In the genomic region with DNA sequence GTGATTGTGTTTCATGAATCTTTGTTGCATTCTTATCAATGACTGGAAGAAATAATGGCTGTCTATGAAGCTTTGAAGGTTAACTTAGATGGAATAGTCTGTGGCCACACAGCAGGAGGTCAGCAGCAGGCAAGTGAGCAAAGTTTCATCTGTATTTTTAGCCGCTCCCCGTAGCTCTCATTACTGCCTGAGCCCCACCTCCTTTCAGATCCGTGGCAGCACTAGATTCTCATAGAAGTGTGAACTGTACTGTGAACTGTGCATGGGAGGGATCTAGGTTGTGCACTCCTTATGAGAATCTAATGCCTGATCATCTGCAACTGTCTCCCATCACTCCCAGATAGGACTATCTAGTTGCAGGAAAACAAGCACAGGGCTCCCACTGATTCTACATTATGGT, we compare ENCODE assay signal across 25 cellular contexts.
"Had no signal": no experiment of that assay in that cellular context is flagged by ENCODE, and none has a peak within 500 bp of the region (broad histone marks: within the 10 kb centered on the region; RNA-seq: fewer than 3 reads in every experiment).

No MANE protein-coding gene starts in this region.

- H3K4me2 ChIP-seq: hepatocyte, neural progenitor cell had no signal

- H3K9me3 ChIP-seq: heart right ventricle, lower lobe of right lung, ovary, testis, thyroid gland, transverse colon, upper lobe of right lung had no signal

- H3K4me3 ChIP-seq: heart right ventricle, hepatocyte, lower lobe of right lung, neural progenitor cell, ovary, skin epidermis, stomach, testis, thyroid gland, transverse colon, upper lobe of right lung had no signal

- H3K27me3 ChIP-seq: heart right ventricle, hepatocyte, neural progenitor cell, ovary, stomach, testis, thyroid gland, transverse colon, upper lobe of right lung had no signal

- H3K36me3 ChIP-seq: heart right ventricle, lower lobe of right lung, neural progenitor cell, ovary, stomach, thyroid gland, transverse colon, upper lobe of right lung had no signal

- H3K79me2 ChIP-seq: hepatocyte had no signal

- H3K9ac ChIP-seq: neural progenitor cell had no signal

- H2AFZ ChIP-seq: hepatocyte, neural progenitor cell had no signal

- ATAC-seq: lower lobe of right lung; natural killer cell; right cardiac atrium; sciatic nerve; stimulated activated naive B cell treated with anti-CD40 and anti-IgM and Interleukin-4, amounts not matched to agents 10 μg/mL and 1 μg/mL and 100 μg/mL, for 72 hours; stimulated activated naive CD8-positive, alpha-beta T cell treated with anti-CD3 and anti-CD28 coated beads, Interleukin-15, Interleukin-2, amounts not matched to agents 100 U/mL and 50 U/mL, for 24 hours; upper lobe of right lung had no signal

- DNase-seq: heart right ventricle; islet precursor cell; lower lobe of right lung; mammary epithelial cell; mesenchymal stem cell; naive B cell; natural killer cell; nephron progenitor cell; ovary; right cardiac atrium; stimulated activated CD4-positive, alpha-beta T cell treated with anti-CD3 and anti-CD28 coated beads, Interleukin-12 subunit alpha, Interleukin-12 subunit beta, amount 100 ng/mL, for 4 hours; stimulated activated CD4-positive, alpha-beta T cell treated with anti-CD3 and anti-CD28 coated beads, Interleukin-15, amount 100 ng/mL, for 24 hours; stimulated activated CD4-positive, alpha-beta T cell treated with anti-CD3 and anti-CD28 coated beads, Interleukin-2, amount 100 ng/mL, for 24 hours; stimulated activated CD4-positive, alpha-beta T cell treated with anti-CD3 and anti-CD28 coated beads, Interleukin-4, amount 100 ng/mL, for 1 hour; stimulated activated naive B cell treated with anti-CD40 and anti-IgM and Interleukin-4, amounts not matched to agents 10 μg/mL and 1 μg/mL and 100 μg/mL, for 72 hours; stimulated activated naive CD8-positive, alpha-beta T cell treated with anti-CD3 and anti-CD28 coated beads, Interleukin-15, Interleukin-2, amounts not matched to agents 100 U/mL and 50 U/mL, for 24 hours; stomach; testis; thyroid gland; transverse colon; upper lobe of right lung had no signal

- H3K27ac ChIP-seq: heart right ventricle, hepatocyte, lower lobe of right lung, neural progenitor cell, ovary, skin epidermis, stomach, testis, thyroid gland, transverse colon, upper lobe of right lung had no signal

- H3K4me1 ChIP-seq: lower lobe of right lung, testis, thyroid gland, upper lobe of right lung had no signal
